ENCODE assay signal across 1 cellular context in genomic region chr2:219395056-219395455, GRCh38. TPM values are rescaled to one million over a fixed set of nuclear protein-coding genes. Genes with fewer than 3 reads are reported as not detected.
"Had no signal": no experiment of that assay in that cellular context is flagged by ENCODE, and none has a peak within 500 bp of the region (broad histone marks: within the 10 kb centered on the region; RNA-seq: fewer than 3 reads in every experiment).

No MANE protein-coding gene starts in this region.

RNA-seq across cellular contexts. Expression of gene DES, which starts 23.1 kb away (rescaled TPM):
- total RNA-seq: G401 had no signal
